ENCODE assay signal across 1 cellular context in the genomic region with DNA sequence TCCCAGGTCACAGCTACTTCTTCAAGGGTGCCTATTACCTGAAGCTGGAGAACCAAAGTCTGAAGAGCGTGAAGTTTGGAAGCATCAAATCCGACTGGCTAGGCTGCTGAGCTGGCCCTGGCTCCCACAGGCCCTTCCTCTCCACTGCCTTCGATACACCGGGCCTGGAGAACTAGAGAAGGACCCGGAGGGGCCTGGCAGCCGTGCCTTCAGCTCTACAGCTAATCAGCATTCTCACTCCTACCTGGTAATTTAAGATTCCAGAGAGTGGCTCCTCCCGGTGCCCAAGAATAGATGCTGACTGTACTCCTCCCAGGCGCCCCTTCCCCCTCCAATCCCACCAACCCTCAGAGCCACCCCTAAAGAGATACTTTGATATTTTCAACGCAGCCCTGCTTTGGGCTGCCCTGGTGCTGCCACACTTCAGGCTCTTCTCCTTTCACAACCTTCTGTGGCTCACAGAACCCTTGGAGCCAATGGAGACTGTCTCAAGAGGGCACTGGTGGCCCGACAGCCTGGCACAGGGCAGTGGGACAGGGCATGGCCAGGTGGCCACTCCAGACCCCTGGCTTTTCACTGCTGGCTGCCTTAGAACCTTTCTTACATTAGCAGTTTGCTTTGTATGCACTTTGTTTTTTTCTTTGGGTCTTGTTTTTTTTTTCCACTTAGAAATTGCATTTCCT.
TF ChIP-seq lines count a peak whose summit lies in the region.

No MANE protein-coding gene starts in this region.

TF ChIP-seq in endothelial cell of umbilical vein, 7 proteins besides CTCF, POLR2A, EP300 and RAD21:
- no peak for TF ChIP-seq JUN (IDR thresholded peaks at IDR 0.05; ENCODE audit: borderline replicate concordance, insufficient read depth, insufficient read length, low read depth)
- TF ChIP-seq FOS (IDR thresholded peaks at IDR 0.05; ENCODE audit: borderline replicate concordance, insufficient read depth, low read length), result no peak
- no peak for TF ChIP-seq GATA2 (IDR thresholded peaks at IDR 0.05; ENCODE audit: insufficient read depth, insufficient read length, low read depth, low read length)
- TF ChIP-seq, protein P1, sequence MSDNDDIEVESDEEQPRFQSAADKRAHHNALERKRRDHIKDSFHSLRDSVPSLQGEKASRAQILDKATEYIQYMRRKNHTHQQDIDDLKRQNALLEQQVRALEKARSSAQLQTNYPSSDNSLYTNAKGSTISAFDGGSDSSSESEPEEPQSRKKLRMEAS (IDR thresholded peaks at IDR 0.05; ENCODE audit: insufficient read depth, insufficient read length), result no peak
- no peak for TF ChIP-seq POLR2AphosphoS5 (IDR thresholded peaks at IDR 0.05; ENCODE audit: insufficient read depth, low read depth, low read length)
- no peak for TF ChIP-seq MYC (IDR thresholded peaks at IDR 0.05; ENCODE audit: low read depth, low read length)
- TF ChIP-seq EZH2 (IDR thresholded peaks at IDR 0.05; ENCODE audit: borderline replicate concordance, low read depth, low read length, severe bottlenecking), result no peak
